18 cellular contexts compared by ENCODE assay signal in the genomic region with DNA sequence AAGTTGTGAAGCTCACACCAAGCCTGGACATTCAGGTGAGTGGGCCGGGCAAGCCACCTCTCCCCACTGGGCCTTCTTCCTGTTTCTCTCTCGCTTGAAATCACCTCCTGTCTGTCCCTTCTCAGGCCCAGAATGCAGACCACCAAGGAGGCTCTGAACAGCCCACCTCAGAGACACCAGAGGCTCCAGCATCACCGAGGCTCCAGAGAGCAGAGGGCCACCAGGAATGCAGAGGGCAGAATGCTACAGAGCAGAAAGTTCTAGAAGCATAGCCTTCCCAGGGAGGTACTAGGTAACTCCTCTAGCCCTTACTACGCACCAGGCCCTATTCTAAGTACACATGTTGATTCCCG. TPM values are rescaled to one million over a fixed set of nuclear protein-coding genes. Genes with fewer than 3 reads are reported as not detected.
A peak's percentile ranks its signal among the peaks of the same experiment; 100 is the strongest.
DNase-seq lines count a peak whose midpoint lies in the region; ATAC-seq, FAIRE-seq and TF ChIP-seq lines count a peak whose summit lies in the region.
"Had no signal": no experiment of that assay in that cellular context is flagged by ENCODE, and none has a peak within 500 bp of the region (broad histone marks: within the 10 kb centered on the region; RNA-seq: fewer than 3 reads in every experiment).

No MANE protein-coding gene starts in this region.

- no peaks in the 10 kb centered on the region for H3K36me3 ChIP-seq in BLaER1 treated with 17β-estradiol and CSF1 and Interleukin-3, amounts not matched to agents 10 nM and 100 nM
- H3K36me3 ChIP-seq in CD8-positive, alpha-beta memory T cell (ENCODE audit: insufficient read depth, low read length) = no peaks in the 10 kb centered on the region
- no peaks in the 10 kb centered on the region for H3K36me3 ChIP-seq in kidney (ENCODE audit: control insufficient read depth in 1 of 2, insufficient read depth in 2 of 2, low read length in 2 of 2)
- H3K36me3 ChIP-seq in mammary epithelial cell (ENCODE audit: insufficient read depth, low read length) = no peaks in the 10 kb centered on the region

- POLR2A ChIA-PET in CD8-positive, alpha-beta memory T cell (lab: Charles Lee) = interaction anchor here (3.1 to 3.7 kb wide), 2 partner anchors 15 to 16 kb away, joined by 29 to 48 read pairs; partner anchors contain the start of gene IL2RB

- peak overlapping the region in 7 of 11 experiments; percentile 15 to 73 (median 37); a peak in 7 of 22 replicates for H3K4me2 ChIP-seq in BLaER1 treated with 17β-estradiol and CSF1 and Interleukin-3, amounts not matched to agents 10 nM and 100 nM
- H3K4me2 ChIP-seq in mammary epithelial cell (ENCODE audit: insufficient read depth, low read depth, low read length) = no peak overlapping the region

- no peaks in the 10 kb centered on the region for H3K27me3 ChIP-seq in BLaER1 treated with 17β-estradiol and CSF1 and Interleukin-3, amounts not matched to agents 10 nM and 100 nM
- H3K27me3 ChIP-seq in CD8-positive, alpha-beta memory T cell (ENCODE audit: insufficient read depth, low read length, poor library complexity, severe bottlenecking) = no peaks in the 10 kb centered on the region
- no peaks in the 10 kb centered on the region for H3K27me3 ChIP-seq in mammary epithelial cell (ENCODE audit: insufficient read depth, low read length)

- FAIRE-seq in kidney (lab: Jason Lieb, UNC) = no peak
- FAIRE-seq: astrocyte, RCC 7860 had no signal

- TF ChIP-seq CTCF in kidney (IDR thresholded peaks at IDR 0.05; ENCODE audit: borderline replicate concordance, extremely low read depth, insufficient read depth) = no peak
- no peak for TF ChIP-seq CTCF in type B pancreatic cell (conservative IDR thresholded peaks at IDR 0.05)
- no peak for TF ChIP-seq CTCF in mammary epithelial cell (conservative IDR thresholded peaks at IDR 0.05 in 1 of 2, IDR thresholded peaks at IDR 0.05 in 1 of 2; ENCODE audit: extremely low read depth in 1 of 2, insufficient read depth in 1 of 2, low read depth in 1 of 2, low read length in 2 of 2)

- no peak overlapping the region for H3K4me3 ChIP-seq in BLaER1 treated with 17β-estradiol and CSF1 and Interleukin-3, amounts not matched to agents 10 nM and 100 nM
- no peak overlapping the region for H3K4me3 ChIP-seq in CD8-positive, alpha-beta memory T cell (ENCODE audit: low read length)
- H3K4me3 ChIP-seq in kidney (ENCODE audit: low read length in 2 of 2) = no peak overlapping the region
- no peak overlapping the region for H3K4me3 ChIP-seq in mammary epithelial cell (replicated peaks in 1 of 3; ENCODE audit: insufficient read depth in 1 of 3, low read depth in 2 of 3, low read length in 3 of 3)

- CTCF ChIA-PET in CD8-positive, alpha-beta memory T cell (lab: Charles Lee) = interaction anchor here (1.2 to 9.6 kb wide), 6 partner anchors 14 to 78 kb away, joined by 3 to 127 read pairs (median 20); partner anchors contain the start of genes IL2RB and RAC2
- CTCF ChIA-PET in mammary epithelial cell (lab: Charles Lee; ENCODE audit: low non-redundant PET) = no interaction called here

- H3K27ac ChIP-seq in BLaER1 treated with 17β-estradiol and CSF1 and Interleukin-3, amounts not matched to agents 10 nM and 100 nM = no peak overlapping the region
- peak overlapping the region; percentile 35 for H3K27ac ChIP-seq in CD8-positive, alpha-beta memory T cell (ENCODE audit: low read depth, low read length)
- H3K27ac ChIP-seq in kidney (ENCODE audit: low read depth in 2 of 2, low read length in 2 of 2) = no peak overlapping the region
- H3K27ac ChIP-seq in mammary epithelial cell (ENCODE audit: insufficient read depth, low read depth, low read length) = no peak overlapping the region
- H3K27ac ChIP-seq: epithelial cell of prostate had no signal

- H3K27ac Mint-ChIP-seq in CD8-positive, alpha-beta memory T cell = peak overlapping the region; percentile 87 to 99 (median 96)
- H3K27ac Mint-ChIP-seq in T-helper 17 cell (peak overlapping the region; percentile 97), type B pancreatic cell (no peak overlapping the region)
- H3K27ac Mint-ChIP-seq: WTC11 had no signal

- peaks cover 88 to 96% (median 92%) of the 10 kb centered on the region in 3 donors for H3K4me1 Mint-ChIP-seq in CD8-positive, alpha-beta memory T cell
- H3K4me1 Mint-ChIP-seq in T-helper 17 cell (peaks cover 50% of the 10 kb centered on the region), type B pancreatic cell (ENCODE audit: unreplicated experiment) (peaks cover 11% of the 10 kb centered on the region)

- H3K9ac ChIP-seq in BLaER1 treated with 17β-estradiol and CSF1 and Interleukin-3, amounts not matched to agents 10 nM and 100 nM = no peak overlapping the region
- H3K9ac ChIP-seq in kidney (ENCODE audit: low read length in 2 of 2) (no peak overlapping the region), mammary epithelial cell (ENCODE audit: insufficient read depth, low read length) (no peak overlapping the region)

- no peaks in the 10 kb centered on the region for H4K20me1 ChIP-seq in BLaER1 treated with 17β-estradiol and CSF1 and Interleukin-3, amounts not matched to agents 10 nM and 100 nM
- H4K20me1 ChIP-seq in mammary epithelial cell (ENCODE audit: insufficient read depth, low read length) = no peaks in the 10 kb centered on the region

- peak overlapping the region in 6 of 7 donors; percentile 62 to 87 (median 71) for H3K4me3 Mint-ChIP-seq in CD8-positive, alpha-beta memory T cell
- H3K4me3 Mint-ChIP-seq in T-helper 17 cell (peak overlapping the region; percentile 61), type B pancreatic cell (no peak overlapping the region)
- H3K4me3 Mint-ChIP-seq: WTC11 had no signal

- intact Hi-C loops in kidney (cut with DNase I) (no loop called here), mammary epithelial cell (cut with micrococcal nuclease) (no loop called here)

- dilution Hi-C loops in mammary epithelial cell (cut with HindIII; ENCODE audit: low sequenced_read_pairs) = no loop called here

- H3K9me3 Mint-ChIP-seq in CD8-positive, alpha-beta memory T cell = no peaks in the 10 kb centered on the region
- H3K9me3 Mint-ChIP-seq in type B pancreatic cell = no peaks in the 10 kb centered on the region

- no peaks in the 10 kb centered on the region for H3K79me2 ChIP-seq in mammary epithelial cell (ENCODE audit: insufficient read depth, low read length)

- 52% methylated on average over 2 of the region's 5 CpGs for WGBS in mammary epithelial cell (ENCODE audit: low coverage, missing lambda C conversion rate)

- H3K36me3 Mint-ChIP-seq in CD8-positive, alpha-beta memory T cell = peaks cover 0 to 14% (median 1%) of the 10 kb centered on the region in 3 donors
- H3K36me3 Mint-ChIP-seq in T-helper 17 cell (ENCODE audit: low read depth) (no peaks in the 10 kb centered on the region), type B pancreatic cell (no peaks in the 10 kb centered on the region)
- H3K36me3 Mint-ChIP-seq: WTC11 had no signal

- BruUV-seq in mammary epithelial cell (replicated peaks; lab: Mats Ljungman, UMichigan) = no TSS peak

- in situ Hi-C loops in ACHN (cut with HindIII; ENCODE audit: low pct_ligation_motif_present, low pct_unique_long_range_greater_than_20kb, low sequenced_read_pairs) = no loop called here
- in situ Hi-C loops in mammary epithelial cell (cut with MboI; ENCODE audit: low sequenced_read_pairs in 2 of 2) = no loop called here

- ATAC-seq in T-helper 17 cell = no peak
- ATAC-seq: WTC11 had no signal

- H2AFZ ChIP-seq in mammary epithelial cell (ENCODE audit: low read depth, low read length) = no peak overlapping the region

- peak in 1 of 5 donors; percentile 46 for DNase-seq in CD8-positive, alpha-beta memory T cell
- DNase-seq in T-helper 17 cell = no peak
- peak; percentile 28 for DNase-seq in kidney
- DNase-seq in ACHN = no peak
- DNase-seq in type B pancreatic cell (ENCODE audit: extremely low spot score, unreplicated experiment) = no peak
- DNase-seq in mammary epithelial cell = no peak
- DNase-seq: DMS79, NCI-H1694 treated with DMSO at 0.1 percent for 48 hours, NCI-H526, SW 1271 had no signal

- H3K9me3 ChIP-seq in BLaER1 treated with 17β-estradiol and CSF1 and Interleukin-3, amounts not matched to agents 10 nM and 100 nM (replicated peaks in 1 of 11) = peaks cover 15 to 25% (median 20%) of the 10 kb centered on the region in 11 experiments
- H3K9me3 ChIP-seq in CD8-positive, alpha-beta memory T cell (ENCODE audit: low read length) = no peaks in the 10 kb centered on the region
- no peaks in the 10 kb centered on the region for H3K9me3 ChIP-seq in T-helper 17 cell (ENCODE audit: control insufficient read depth, low read length, poor library complexity, severe bottlenecking)
- no peaks in the 10 kb centered on the region for H3K9me3 ChIP-seq in kidney (ENCODE audit: control insufficient read depth in 1 of 2, low read length in 2 of 2)
- H3K9me3 ChIP-seq in mammary epithelial cell (replicated peaks; ENCODE audit: insufficient read depth, low read length) = peaks cover 5% of the 10 kb centered on the region

- peaks cover 21 to 62% (median 52%) of the 10 kb centered on the region in 10 experiments for H3K4me1 ChIP-seq in BLaER1 treated with 17β-estradiol and CSF1 and Interleukin-3, amounts not matched to agents 10 nM and 100 nM
- peaks cover 90% of the 10 kb centered on the region for H3K4me1 ChIP-seq in CD8-positive, alpha-beta memory T cell (ENCODE audit: insufficient read depth, low read length)
- H3K4me1 ChIP-seq in kidney (ENCODE audit: control insufficient read depth in 1 of 2, insufficient read depth in 1 of 2, low read depth in 1 of 2, low read length in 2 of 2) (peaks cover 8 to 16% of the 10 kb centered on the region in 2 donors), mammary epithelial cell (ENCODE audit: insufficient read depth, low read length) (peaks cover 2% of the 10 kb centered on the region)

- H3K27me3 Mint-ChIP-seq in CD8-positive, alpha-beta memory T cell = peaks cover 0 to 3% of the 10 kb centered on the region in 2 donors
- H3K27me3 Mint-ChIP-seq in T-helper 17 cell (no peaks in the 10 kb centered on the region), type B pancreatic cell (peaks cover 6% of the 10 kb centered on the region)

RNA-seq across cellular contexts. Expression of gene IL2RB, which starts 14.8 kb away (rescaled TPM):
- 100 to 1,000 TPM; 238 to 243 TPM for total RNA-seq in CD8-positive, alpha-beta memory T cell
- polyA plus RNA-seq in CD8-positive, alpha-beta memory T cell = 459 TPM
- total RNA-seq in T-helper 17 cell (100 to 1,000 TPM in 1 of 2 donors, 10 to 100 TPM in 1; 76.4 to 107 TPM), kidney (7.6 TPM), type B pancreatic cell (ENCODE audit: low replicate concordance) (0.12 and 0.68 TPM in 2 replicates), mammary epithelial cell (under 1 TPM; 0.40 to 0.50 TPM)
- polyA plus RNA-seq in kidney (ENCODE audit: insufficient read depth, low read depth, low replicate concordance) (0.32 TPM), mammary epithelial cell (0.05 TPM)
- polyA minus RNA-seq in mammary epithelial cell = not detected
- total RNA-seq: lung microvascular endothelial cell had no signal
- polyA plus RNA-seq: neural cell had no signal

RNA-seq across cellular contexts. Expression of gene C1QTNF6, which starts 23.5 kb away (rescaled TPM):
- 1 to 10 TPM; 3.6 to 4.3 TPM for total RNA-seq in CD8-positive, alpha-beta memory T cell
- polyA plus RNA-seq in CD8-positive, alpha-beta memory T cell = 1.8 TPM
- total RNA-seq in T-helper 17 cell (10 to 100 TPM; 11.2 to 11.8 TPM), kidney (8.0 TPM), type B pancreatic cell (ENCODE audit: low replicate concordance) (23.2 and 26.2 TPM in 2 replicates), mammary epithelial cell (1 to 10 TPM; 3.3 to 3.7 TPM)
- polyA plus RNA-seq in kidney (ENCODE audit: insufficient read depth, low read depth, low replicate concordance) (3.2 TPM), mammary epithelial cell (3.1 TPM)
- polyA minus RNA-seq in mammary epithelial cell = 4.7 TPM

RNA-seq across cellular contexts. Expression of gene SSTR3, which starts 47.8 kb away (rescaled TPM):
- under 1 TPM; 0.24 to 0.62 TPM for total RNA-seq in CD8-positive, alpha-beta memory T cell
- 0.59 TPM for polyA plus RNA-seq in CD8-positive, alpha-beta memory T cell
- total RNA-seq in T-helper 17 cell = 1 to 10 TPM in 1 of 2 donors, under 1 TPM in 1; 0.37 to 2.1 TPM
- 0.13 TPM for total RNA-seq in kidney
- polyA plus RNA-seq in kidney (ENCODE audit: insufficient read depth, low read depth, low replicate concordance) = 0.56 TPM
- 2.4 and 3.4 TPM in 2 replicates for total RNA-seq in type B pancreatic cell (ENCODE audit: low replicate concordance)
- not detected for total RNA-seq in mammary epithelial cell
- not detected for polyA plus RNA-seq in mammary epithelial cell
- polyA minus RNA-seq in mammary epithelial cell = not detected
- total RNA-seq: astrocyte, lung microvascular endothelial cell had no signal
- polyA plus RNA-seq: BJ, neural cell had no signal

RNA-seq across cellular contexts. Expression of gene TMPRSS6, which starts 55.0 kb away (rescaled TPM):
- total RNA-seq in CD8-positive, alpha-beta memory T cell = under 1 TPM; 0.42 to 0.68 TPM
- polyA plus RNA-seq in CD8-positive, alpha-beta memory T cell = 0.16 TPM
- total RNA-seq in T-helper 17 cell (under 1 TPM; 0.31 to 0.92 TPM), kidney (1.4 TPM), type B pancreatic cell (ENCODE audit: low replicate concordance) (7.6 and 14.3 TPM in 2 replicates), mammary epithelial cell (not detected)
- polyA plus RNA-seq in kidney (ENCODE audit: insufficient read depth, low read depth, low replicate concordance) (not detected), mammary epithelial cell (not detected)
- polyA minus RNA-seq in mammary epithelial cell = not detected
- total RNA-seq: astrocyte, lung microvascular endothelial cell had no signal
- polyA plus RNA-seq: BJ, neural cell had no signal
